In genomic region chr10:12929381-12929780, GRCh38 we compare ENCODE assay signal across 14 cellular contexts.
A peak's percentile ranks its signal among the peaks of the same experiment; 100 is the strongest.
DNase-seq lines count a peak whose midpoint lies in the region; ATAC-seq and TF ChIP-seq lines count a peak whose summit lies in the region.
"Had no signal": no experiment of that assay in that cellular context is flagged by ENCODE, and none has a peak within 500 bp of the region (broad histone marks: within the 10 kb centered on the region; RNA-seq: fewer than 3 reads in every experiment).

No MANE protein-coding gene starts in this region.

- no peak for TF ChIP-seq CTCF in activated CD8-positive, alpha-beta T cell treated with anti-CD3 and anti-CD28 coated beads for 36 hours (IDR thresholded peaks at IDR 0.05)
- TF ChIP-seq CTCF in osteocyte (IDR thresholded peaks at IDR 0.05), result no peak

- no peaks in the 10 kb centered on the region for H3K4me1 Mint-ChIP-seq in activated CD8-positive, alpha-beta T cell treated with anti-CD3 and anti-CD28 coated beads, Interleukin-2, amount 10 ng/mL, durations not matched to agents 7 days and 5 days (ENCODE audit: low read depth)
- H3K4me1 Mint-ChIP-seq in activated CD8-positive, alpha-beta T cell treated with anti-CD3 and anti-CD28 coated beads for 36 hours (ENCODE audit: low read depth), result no peaks in the 10 kb centered on the region
- no peaks in the 10 kb centered on the region for H3K4me1 Mint-ChIP-seq in osteocyte (ENCODE audit: unreplicated experiment)
- H3K4me1 Mint-ChIP-seq: B cell had no signal

- ATAC-seq in activated CD8-positive, alpha-beta T cell treated with anti-CD3 and anti-CD28 coated beads, Interleukin-2, amount 10 ng/mL, durations not matched to agents 7 days and 5 days, result no peak
- ATAC-seq in activated CD8-positive, alpha-beta T cell treated with anti-CD3 and anti-CD28 coated beads for 36 hours, result no peak
- ATAC-seq in GM19455 (IDR thresholded peaks at IDR 0.05; ENCODE audit: unreplicated experiment) (no peak), GM21825 (IDR thresholded peaks at IDR 0.05; ENCODE audit: unreplicated experiment) (no peak)
- ATAC-seq: A549; CD8-positive, alpha-beta T cell had no signal

- POLR2A ChIA-PET in activated CD8-positive, alpha-beta T cell treated with anti-CD3 and anti-CD28 coated beads, Interleukin-2, amount 10 ng/mL, durations not matched to agents 7 days and 5 days (lab: Charles Lee), result no interaction called here
- POLR2A ChIA-PET in activated CD8-positive, alpha-beta T cell treated with anti-CD3 and anti-CD28 coated beads for 36 hours (lab: Charles Lee), result interaction anchor here (0.8 kb wide), 1 partner anchor 10 kb away, joined by 3 read pairs; no protein-coding TSS in a partner anchor

- CTCF ChIA-PET in activated CD8-positive, alpha-beta T cell treated with anti-CD3 and anti-CD28 coated beads, Interleukin-2, amount 10 ng/mL, durations not matched to agents 7 days and 5 days (lab: Charles Lee), result interaction anchor here (1.5 kb wide), 1 partner anchor 28 kb away, joined by 4 read pairs; no protein-coding TSS in a partner anchor
- CTCF ChIA-PET in activated CD8-positive, alpha-beta T cell treated with anti-CD3 and anti-CD28 coated beads for 36 hours (lab: Charles Lee), result interaction anchor here (1.0 kb wide), 1 partner anchor 27 kb away, joined by 4 read pairs; no protein-coding TSS in a partner anchor

- no peak overlapping the region for H3K27ac Mint-ChIP-seq in activated CD8-positive, alpha-beta T cell treated with anti-CD3 and anti-CD28 coated beads, Interleukin-2, amount 10 ng/mL, durations not matched to agents 7 days and 5 days
- H3K27ac Mint-ChIP-seq in activated CD8-positive, alpha-beta T cell treated with anti-CD3 and anti-CD28 coated beads for 36 hours, result no peak overlapping the region
- H3K27ac Mint-ChIP-seq in osteocyte (ENCODE audit: unreplicated experiment), result no peak overlapping the region
- H3K27ac Mint-ChIP-seq: B cell; CD4-positive, alpha-beta T cell; CD8-positive, alpha-beta T cell had no signal

- DNase-seq in activated CD8-positive, alpha-beta T cell treated with anti-CD3 and anti-CD28 coated beads, Interleukin-2, amount 10 ng/mL, durations not matched to agents 7 days and 5 days, result peak; percentile 10
- DNase-seq in activated CD8-positive, alpha-beta T cell treated with anti-CD3 and anti-CD28 coated beads for 36 hours, result no peak
- peak; percentile 17 for DNase-seq in osteocyte (ENCODE audit: extremely low spot score, unreplicated experiment)
- DNase-seq: AML-193; Caco-2; Calu3; CD4-positive, alpha-beta T cell; CD8-positive, alpha-beta T cell; DMS79 treated with DMSO at 0.1 percent for 48 hours; GF-D8 had no signal

- no peak overlapping the region for H3K4me3 Mint-ChIP-seq in activated CD8-positive, alpha-beta T cell treated with anti-CD3 and anti-CD28 coated beads, Interleukin-2, amount 10 ng/mL, durations not matched to agents 7 days and 5 days
- H3K4me3 Mint-ChIP-seq in activated CD8-positive, alpha-beta T cell treated with anti-CD3 and anti-CD28 coated beads for 36 hours, result no peak overlapping the region
- no peak overlapping the region for H3K4me3 Mint-ChIP-seq in osteocyte (ENCODE audit: unreplicated experiment)
- H3K4me3 Mint-ChIP-seq: B cell; CD4-positive, alpha-beta T cell; CD8-positive, alpha-beta T cell had no signal

- H3K27me3 Mint-ChIP-seq in activated CD8-positive, alpha-beta T cell treated with anti-CD3 and anti-CD28 coated beads, Interleukin-2, amount 10 ng/mL, durations not matched to agents 7 days and 5 days (ENCODE audit: low read depth), result peaks cover 13% of the 10 kb centered on the region
- H3K27me3 Mint-ChIP-seq in activated CD8-positive, alpha-beta T cell treated with anti-CD3 and anti-CD28 coated beads for 36 hours, result no peaks in the 10 kb centered on the region
- H3K27me3 Mint-ChIP-seq in osteocyte (ENCODE audit: unreplicated experiment), result no peaks in the 10 kb centered on the region

- no peaks in the 10 kb centered on the region for H3K36me3 Mint-ChIP-seq in activated CD8-positive, alpha-beta T cell treated with anti-CD3 and anti-CD28 coated beads, Interleukin-2, amount 10 ng/mL, durations not matched to agents 7 days and 5 days (ENCODE audit: low read depth)
- no peaks in the 10 kb centered on the region for H3K36me3 Mint-ChIP-seq in activated CD8-positive, alpha-beta T cell treated with anti-CD3 and anti-CD28 coated beads for 36 hours (ENCODE audit: low read depth)
- H3K36me3 Mint-ChIP-seq in osteocyte (ENCODE audit: unreplicated experiment), result no peaks in the 10 kb centered on the region
- H3K36me3 Mint-ChIP-seq: CD8-positive, alpha-beta T cell had no signal

- H3K9me3 Mint-ChIP-seq in activated CD8-positive, alpha-beta T cell treated with anti-CD3 and anti-CD28 coated beads, Interleukin-2, amount 10 ng/mL, durations not matched to agents 7 days and 5 days (ENCODE audit: insufficient read depth), result no peaks in the 10 kb centered on the region
- H3K9me3 Mint-ChIP-seq in activated CD8-positive, alpha-beta T cell treated with anti-CD3 and anti-CD28 coated beads for 36 hours, result no peaks in the 10 kb centered on the region
- H3K9me3 Mint-ChIP-seq in osteocyte (ENCODE audit: unreplicated experiment), result peaks cover 17% of the 10 kb centered on the region
- H3K9me3 Mint-ChIP-seq: CD4-positive, alpha-beta T cell; CD8-positive, alpha-beta T cell had no signal

- intact Hi-C loops in activated CD8-positive, alpha-beta T cell treated with anti-CD3 and anti-CD28 coated beads for 36 hours (cut with micrococcal nuclease), result no loop called here
